1 cellular context compared by ENCODE assay signal in the genomic region with DNA sequence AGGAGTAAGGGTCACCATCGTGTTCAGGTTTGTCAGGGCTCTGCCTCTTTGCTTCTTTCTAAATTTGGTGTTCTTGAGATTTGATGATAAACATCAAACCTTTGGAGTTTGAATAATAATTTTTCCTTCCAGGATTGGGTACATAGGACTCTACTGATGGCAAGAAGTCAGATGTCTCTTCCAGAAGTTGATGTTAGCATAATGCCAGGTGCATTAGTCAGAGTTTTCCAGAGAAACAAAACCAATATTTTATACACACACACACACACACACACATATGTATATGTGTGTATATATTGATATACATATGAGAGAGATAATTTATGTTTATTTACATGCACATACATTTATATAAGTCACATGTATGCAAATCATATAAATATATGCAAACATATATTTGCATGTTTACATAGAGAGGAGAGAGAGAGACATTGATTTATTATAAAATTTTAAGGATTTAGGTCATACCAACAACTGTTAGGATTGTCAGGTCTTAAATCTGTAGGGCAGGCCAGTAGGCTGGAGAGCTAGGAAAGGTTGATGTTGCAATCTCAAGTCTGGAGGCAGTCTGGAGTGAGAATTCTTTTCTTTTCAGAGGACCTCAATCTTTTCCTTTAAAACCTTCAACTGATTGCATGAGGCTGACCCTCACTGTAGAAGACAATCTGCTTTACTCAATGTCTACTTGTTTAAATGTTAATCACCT.
TF ChIP-seq lines count a peak whose summit lies in the region.

No MANE protein-coding gene starts in this region.

TF ChIP-seq in IMR-90, 13 proteins besides CTCF, POLR2A, EP300 and RAD21:
- TF ChIP-seq CEBPB (IDR thresholded peaks at IDR 0.05; ENCODE audit: low read depth, low read length) (peak; percentile 88), CHD1 (IDR thresholded peaks at IDR 0.05; ENCODE audit: low read depth, low read length) (no peak)
